Comparison of ENCODE assay signal across 8 cellular contexts in genomic region chrX:54494970-54495813, GRCh38. TPM values are rescaled to one million over a fixed set of nuclear protein-coding genes. Genes with fewer than 3 reads are reported as not detected.
DNase-seq lines count a peak whose midpoint lies in the region; ATAC-seq and TF ChIP-seq lines count a peak whose summit lies in the region.

No MANE protein-coding gene starts in this region.

- CTCF ChIA-PET in mammary epithelial cell (lab: Charles Lee; ENCODE audit: low non-redundant PET): no interaction called here

- WGBS in mammary epithelial cell (ENCODE audit: low coverage, missing lambda C conversion rate): 22% methylated on average over 15 of the region's 87 CpGs
- 8% methylated on average over 12 of the region's 87 CpGs; no CpG with 5 or more reads in 1 of the 2 donors for WGBS in testis, 2 donors

- in situ Hi-C loops in mammary epithelial cell (cut with MboI; ENCODE audit: low sequenced_read_pairs in 2 of 2): no loop called here

- H3K4me3 ChIP-seq in BE2C (ENCODE audit: low read depth, low read length): peak overlapping the region; percentile 64
- H3K4me3 ChIP-seq in HUES6 (ENCODE audit: low read depth, low read length): peak overlapping the region; percentile 93
- peak overlapping the region; percentile 54 to 65 (median 64) for H3K4me3 ChIP-seq in mammary epithelial cell (replicated peaks in 1 of 3; ENCODE audit: insufficient read depth in 1 of 3, low read depth in 2 of 3, low read length in 3 of 3)
- peak overlapping the region; percentile 56 to 69 for H3K4me3 ChIP-seq in testis

- ATAC-seq in left lobe of liver (peak; percentile 61), HG03442 (IDR thresholded peaks at IDR 0.05; ENCODE audit: unreplicated experiment) (no peak)

- H3K79me2 ChIP-seq in mammary epithelial cell (ENCODE audit: insufficient read depth, low read length): peaks cover 30% of the 10 kb centered on the region

- H3K4me1 ChIP-seq in BE2C (no peaks in the 10 kb centered on the region), HUES6 (ENCODE audit: control insufficient read depth, insufficient read depth, low read length) (peaks cover 49% of the 10 kb centered on the region), mammary epithelial cell (ENCODE audit: insufficient read depth, low read length) (peaks cover 4% of the 10 kb centered on the region), testis (no peaks in the 10 kb centered on the region)

- intact Hi-C loops in mammary epithelial cell (cut with micrococcal nuclease): loop anchor here (1.0 to 2.0 kb wide), 2 partner anchors 21 to 36 kb away; partner anchors contain the start of gene GNL3L
- intact Hi-C loops in testis (cut with DNase I; ENCODE audit: low total_unique reads): no loop called here

- H4K20me1 ChIP-seq in mammary epithelial cell (ENCODE audit: insufficient read depth, low read length): no peaks in the 10 kb centered on the region

- H3K9ac ChIP-seq in HUES6 (ENCODE audit: low read length) (peak overlapping the region; percentile 91), mammary epithelial cell (ENCODE audit: insufficient read depth, low read length) (peak overlapping the region; percentile 61)

- dilution Hi-C loops in mammary epithelial cell (cut with HindIII; ENCODE audit: low sequenced_read_pairs): no loop called here

- H3K36me3 ChIP-seq in BE2C (no peaks in the 10 kb centered on the region), HUES6 (ENCODE audit: control insufficient read depth, insufficient read depth, low read length) (no peaks in the 10 kb centered on the region), mammary epithelial cell (ENCODE audit: insufficient read depth, low read length) (no peaks in the 10 kb centered on the region), testis (ENCODE audit: low read depth, missing control alignments) (no peaks in the 10 kb centered on the region)

- DNase-seq in BE2C: peak; percentile 24
- peak; percentile 17 for DNase-seq in mammary epithelial cell
- DNase-seq in left lobe of liver (ENCODE audit: low spot score): no peak
- peak; percentile 21 for DNase-seq in testis
- DNase-seq in putamen (ENCODE audit: low spot score): no peak
- DNase-seq in superior temporal gyrus (ENCODE audit: extremely low spot score): no peak

- no peaks in the 10 kb centered on the region for H3K9me3 ChIP-seq in BE2C
- peaks cover 11% of the 10 kb centered on the region; the same call in 1 of the 2 replicates for H3K9me3 ChIP-seq in HUES6 (ENCODE audit: control insufficient read depth, insufficient read depth, low read depth, low read length)
- no peaks in the 10 kb centered on the region for H3K9me3 ChIP-seq in mammary epithelial cell (replicated peaks; ENCODE audit: insufficient read depth, low read length)
- no peaks in the 10 kb centered on the region for H3K9me3 ChIP-seq in testis

- peak overlapping the region; percentile 81 for H2AFZ ChIP-seq in mammary epithelial cell (ENCODE audit: low read depth, low read length)

- TF ChIP-seq CTCF in BE2C (IDR thresholded peaks at IDR 0.05; ENCODE audit: low read depth, low read length) (no peak), mammary epithelial cell (conservative IDR thresholded peaks at IDR 0.05 in 1 of 2, IDR thresholded peaks at IDR 0.05 in 1 of 2; ENCODE audit: extremely low read depth in 1 of 2, insufficient read depth in 1 of 2, low read depth in 1 of 2, low read length in 2 of 2) (no peak), testis (IDR thresholded peaks at IDR 0.05) (no peak)

- no peak for TF ChIP-seq POLR2A in testis (IDR thresholded peaks at IDR 0.05)

- no TSS peak for BruUV-seq in mammary epithelial cell (replicated peaks; lab: Mats Ljungman, UMichigan)

- H3K4me2 ChIP-seq in mammary epithelial cell (ENCODE audit: insufficient read depth, low read depth, low read length): peak overlapping the region; percentile 75

- H3K27me3 ChIP-seq in BE2C: no peaks in the 10 kb centered on the region
- no peaks in the 10 kb centered on the region for H3K27me3 ChIP-seq in HUES6 (ENCODE audit: control insufficient read depth, insufficient read depth, low read length)
- H3K27me3 ChIP-seq in mammary epithelial cell (ENCODE audit: insufficient read depth, low read length): no peaks in the 10 kb centered on the region
- H3K27me3 ChIP-seq in testis: no peaks in the 10 kb centered on the region

- H3K27ac ChIP-seq in HUES6 (ENCODE audit: low read depth, low read length) (peak overlapping the region; percentile 86; the same call in 1 of the 2 replicates), mammary epithelial cell (ENCODE audit: insufficient read depth, low read depth, low read length) (peak overlapping the region; percentile 23), testis (peak overlapping the region; percentile 50 to 72)

RNA-seq across cellular contexts. Expression of gene FGD1, which starts 0.8 kb away (rescaled TPM):
- polyA plus RNA-seq in BE2C (2012; ENCODE audit: insufficient read depth, insufficient read length, low read depth): 5.4 TPM
- total RNA-seq in mammary epithelial cell (10 to 100 TPM in 1 of 2 donors, 1 to 10 TPM in 1; 5.5 to 16.0 TPM), left lobe of liver (1.1 TPM), testis (1 to 10 TPM; 6.0 to 6.3 TPM)
- polyA plus RNA-seq in mammary epithelial cell (8.9 TPM), testis (ENCODE audit: insufficient read depth, low read depth, low replicate concordance) (5.2 TPM)
- 18.8 TPM for polyA minus RNA-seq in mammary epithelial cell

RNA-seq across cellular contexts. Expression of gene GNL3L, which starts 34.8 kb away (rescaled TPM):
- polyA plus RNA-seq in BE2C (2012; ENCODE audit: insufficient read depth, insufficient read length, low read depth): 16.0 TPM
- total RNA-seq in mammary epithelial cell (10 to 100 TPM; 39.4 to 42.3 TPM), left lobe of liver (8.8 TPM), testis (10 to 100 TPM; 27.6 to 32.3 TPM)
- polyA plus RNA-seq in mammary epithelial cell (26.2 TPM), testis (ENCODE audit: insufficient read depth, low read depth, low replicate concordance) (7.4 TPM)
- polyA minus RNA-seq in mammary epithelial cell: 51.5 TPM

RNA-seq across cellular contexts. Expression of gene TSR2, which starts 55.0 kb away (rescaled TPM):
- 56.1 TPM for polyA plus RNA-seq in BE2C (2012; ENCODE audit: insufficient read depth, insufficient read length, low read depth)
- total RNA-seq in mammary epithelial cell: 10 to 100 TPM in 1 of 2 donors, 1 to 10 TPM in 1; 8.0 to 33.8 TPM
- polyA plus RNA-seq in mammary epithelial cell: 21.9 TPM
- 6.6 TPM for polyA minus RNA-seq in mammary epithelial cell
- 18.1 TPM for total RNA-seq in left lobe of liver
- total RNA-seq in testis: 10 to 100 TPM; 24.9 to 30.1 TPM
- polyA plus RNA-seq in testis (ENCODE audit: insufficient read depth, low read depth, low replicate concordance): 41.3 TPM

Comparison
In these comparisons a context has a peak if more than half of its experiments do, and no peak if none do; other contexts are left out.
1. DNase-seq: peak in BE2C (single experiment), mammary epithelial cell (single experiment) and testis (single experiment); none in left lobe of liver (single experiment), putamen (single experiment) and superior temporal gyrus (single experiment).
2. H3K27ac ChIP-seq: peak in every context shown above with its lines; median percentile 86 in HUES6; 61 in testis; 23 in mammary epithelial cell.
3. Peak in every context shown above with its lines, with median percentiles within 50 percentile points of each other: H3K4me3 ChIP-seq.